In genomic region chr5:179154346-179154990, GRCh38 we compare ENCODE assay signal across 1 cellular context.
TF ChIP-seq lines count a peak whose summit lies in the region.

No MANE protein-coding gene starts in this region.

TF ChIP-seq in H1, 55 proteins besides CTCF, POLR2A, EP300 and RAD21 (continued from another document):
- TF ChIP-seq HDAC2 (IDR thresholded peaks at IDR 0.05; ENCODE audit: borderline replicate concordance in 1 of 2, low read depth in 2 of 2, low read length in 2 of 2): no peak
- TF ChIP-seq CREB1 (IDR thresholded peaks at IDR 0.05): no peak
- no peak for TF ChIP-seq GTF2F1 (IDR thresholded peaks at IDR 0.05; ENCODE audit: borderline replicate concordance, low read depth, low read length)
